ENCODE assay signal across 18 cellular contexts in the genomic region with DNA sequence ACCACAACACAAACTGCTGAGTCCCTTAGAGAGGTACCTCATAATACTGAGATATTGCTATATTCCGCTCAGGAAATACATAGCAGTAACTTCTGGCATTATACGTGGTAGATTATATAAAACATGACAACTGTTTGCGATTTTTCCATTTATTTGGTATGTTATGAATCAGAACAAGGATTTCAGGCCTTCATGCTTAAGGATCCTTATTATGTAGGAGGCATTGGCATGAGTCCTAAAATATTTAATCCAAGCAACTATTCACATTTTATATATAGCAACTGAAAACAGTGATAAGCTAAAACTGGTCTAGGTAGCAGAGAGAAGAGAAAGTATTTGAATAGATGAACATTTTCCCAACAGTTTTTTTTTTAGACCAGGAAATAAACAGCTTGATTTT.
"Had no signal": no experiment of that assay in that cellular context is flagged by ENCODE, and none has a peak within 500 bp of the region (broad histone marks: within the 10 kb centered on the region; RNA-seq: fewer than 3 reads in every experiment).

No MANE protein-coding gene starts in this region.

- H3K9me3 ChIP-seq: prostate gland, stomach, transverse colon had no signal

- H3K27ac Mint-ChIP-seq: activated B cell treated with CpG ODN at 0.5 μM for 24 hours; activated CD4-positive, alpha-beta T cell treated with anti-CD3 and anti-CD28 coated beads, Interleukin-2, amount 10 ng/mL, durations not matched to agents 7 days and 5 days; activated naive CD4-positive, alpha-beta T cell treated with anti-CD3 and anti-CD28 coated beads, Interleukin-2, amount 50 U/mL, for 24 hours; effector memory CD8-positive, alpha-beta T cell; natural killer cell; T-helper 1 cell treated with Interleukin-12 subunit alpha and Interleukin-12 subunit beta and Interleukin-4 antibody, amounts not matched to agents 30 μg/mL and 1 μg/mL, for 36 hours had no signal

- H3K4me3 Mint-ChIP-seq: activated B cell treated with CpG ODN at 0.5 μM for 24 hours; activated CD4-positive, alpha-beta T cell treated with anti-CD3 and anti-CD28 coated beads, Interleukin-2, amount 10 ng/mL, durations not matched to agents 7 days and 5 days; activated naive CD4-positive, alpha-beta T cell treated with anti-CD3 and anti-CD28 coated beads, Interleukin-2, amount 50 U/mL, for 24 hours; effector memory CD8-positive, alpha-beta T cell; natural killer cell; T-helper 1 cell treated with Interleukin-12 subunit alpha and Interleukin-12 subunit beta and Interleukin-4 antibody, amounts not matched to agents 30 μg/mL and 1 μg/mL, for 36 hours had no signal

- H3K4me3 ChIP-seq: prostate gland, SK-N-MC, stomach, transverse colon had no signal

- H3K36me3 Mint-ChIP-seq: activated naive CD4-positive, alpha-beta T cell treated with anti-CD3 and anti-CD28 coated beads, Interleukin-2, amount 50 U/mL, for 24 hours; natural killer cell had no signal

- H3K27ac ChIP-seq: epithelial cell of prostate, prostate gland, SK-N-MC, stomach, transverse colon had no signal

- H3K27me3 Mint-ChIP-seq: activated B cell treated with CpG ODN at 0.5 μM for 24 hours; activated CD4-positive, alpha-beta T cell treated with anti-CD3 and anti-CD28 coated beads, Interleukin-2, amount 10 ng/mL, durations not matched to agents 7 days and 5 days; activated naive CD4-positive, alpha-beta T cell treated with anti-CD3 and anti-CD28 coated beads, Interleukin-2, amount 50 U/mL, for 24 hours; effector memory CD8-positive, alpha-beta T cell had no signal

- H3K4me1 ChIP-seq: prostate gland, transverse colon had no signal

- ATAC-seq: effector memory CD8-positive, alpha-beta T cell; left colon; natural killer cell had no signal

- H3K27me3 ChIP-seq: stomach, transverse colon had no signal

- H3K9me3 Mint-ChIP-seq: activated B cell treated with CpG ODN at 0.5 μM for 24 hours; activated CD4-positive, alpha-beta T cell treated with anti-CD3 and anti-CD28 coated beads, Interleukin-2, amount 10 ng/mL, durations not matched to agents 7 days and 5 days; activated naive CD4-positive, alpha-beta T cell treated with anti-CD3 and anti-CD28 coated beads, Interleukin-2, amount 50 U/mL, for 24 hours; effector memory CD8-positive, alpha-beta T cell; natural killer cell; T-helper 1 cell treated with Interleukin-12 subunit alpha and Interleukin-12 subunit beta and Interleukin-4 antibody, amounts not matched to agents 30 μg/mL and 1 μg/mL, for 36 hours had no signal

- H3K36me3 ChIP-seq: prostate gland, stomach, transverse colon had no signal

- H3K4me1 Mint-ChIP-seq: activated B cell treated with CpG ODN at 0.5 μM for 24 hours; activated CD4-positive, alpha-beta T cell treated with anti-CD3 and anti-CD28 coated beads, Interleukin-2, amount 10 ng/mL, durations not matched to agents 7 days and 5 days; natural killer cell had no signal

- DNase-seq: activated B cell treated with CpG ODN at 0.5 μM for 24 hours; activated CD4-positive, alpha-beta T cell treated with anti-CD3 and anti-CD28 coated beads, Interleukin-2, amount 10 ng/mL, durations not matched to agents 7 days and 5 days; activated CD8-positive, alpha-beta memory T cell treated with anti-CD3 and anti-CD28 coated beads for 24 hours; anterior cingulate cortex; cortex of kidney; effector memory CD8-positive, alpha-beta T cell; glutamatergic neuron; left colon; mammary epithelial cell; natural killer cell; nucleus accumbens; stomach; transverse colon had no signal
